Comparison of ENCODE assay signal across 8 cellular contexts in the genomic region with DNA sequence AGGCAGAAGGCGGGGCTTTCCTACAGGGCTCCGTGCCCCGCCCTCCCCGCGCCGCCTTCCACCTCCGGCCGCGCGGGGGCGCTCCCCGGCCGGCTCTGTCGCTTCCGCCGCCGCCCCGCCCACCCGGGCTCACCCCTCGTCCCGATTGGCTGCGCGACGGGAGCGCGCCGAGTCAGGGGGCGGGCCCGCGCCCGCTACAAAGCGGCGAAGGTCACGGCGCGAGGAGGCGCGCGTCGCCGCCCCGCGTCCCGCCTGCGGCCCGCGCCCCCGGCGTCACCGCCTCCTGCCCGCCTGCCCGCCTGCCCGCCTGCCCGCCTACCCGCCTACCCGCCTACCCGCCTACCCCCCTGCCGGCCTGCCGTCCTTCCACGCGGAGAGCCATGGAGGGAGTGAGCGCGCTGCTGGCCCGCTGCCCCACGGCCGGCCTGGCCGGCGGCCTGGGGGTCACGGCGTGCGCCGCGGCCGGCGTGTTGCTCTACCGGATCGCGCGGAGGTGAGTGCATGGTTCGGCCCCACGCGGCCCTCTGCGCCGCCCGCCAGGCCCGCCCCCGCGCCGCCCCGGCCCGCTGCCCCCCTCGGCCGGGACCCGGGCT. TPM values are rescaled to one million over a fixed set of nuclear protein-coding genes. Genes with fewer than 3 reads are reported as not detected.
DNase-seq lines count a peak whose midpoint lies in the region; ATAC-seq, FAIRE-seq and TF ChIP-seq lines count a peak whose summit lies in the region.

A gene with protein sequence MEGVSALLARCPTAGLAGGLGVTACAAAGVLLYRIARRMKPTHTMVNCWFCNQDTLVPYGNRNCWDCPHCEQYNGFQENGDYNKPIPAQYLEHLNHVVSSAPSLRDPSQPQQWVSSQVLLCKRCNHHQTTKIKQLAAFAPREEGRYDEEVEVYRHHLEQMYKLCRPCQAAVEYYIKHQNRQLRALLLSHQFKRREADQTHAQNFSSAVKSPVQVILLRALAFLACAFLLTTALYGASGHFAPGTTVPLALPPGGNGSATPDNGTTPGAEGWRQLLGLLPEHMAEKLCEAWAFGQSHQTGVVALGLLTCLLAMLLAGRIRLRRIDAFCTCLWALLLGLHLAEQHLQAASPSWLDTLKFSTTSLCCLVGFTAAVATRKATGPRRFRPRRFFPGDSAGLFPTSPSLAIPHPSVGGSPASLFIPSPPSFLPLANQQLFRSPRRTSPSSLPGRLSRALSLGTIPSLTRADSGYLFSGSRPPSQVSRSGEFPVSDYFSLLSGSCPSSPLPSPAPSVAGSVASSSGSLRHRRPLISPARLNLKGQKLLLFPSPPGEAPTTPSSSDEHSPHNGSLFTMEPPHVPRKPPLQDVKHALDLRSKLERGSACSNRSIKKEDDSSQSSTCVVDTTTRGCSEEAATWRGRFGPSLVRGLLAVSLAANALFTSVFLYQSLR (plus strand): TSS at position 361 of the 593 bp plus-strand sequence. CDS start 20 bp downstream, at position 381.

- peak; percentile 59 for DNase-seq in GM12864 (ENCODE audit: low read depth)
- peak; percentile 94 for DNase-seq in NCI-H1092 treated with DMSO at 0.1 percent for 48 hours (lab: John Stamatoyannopoulos, UW)
- DNase-seq in T-helper 1 cell, result peak; percentile 90 to 96 (median 92)
- peak; percentile 80 for DNase-seq in amniotic epithelial cell (ENCODE audit: low read depth)
- peak; percentile 96 for DNase-seq in left ventricle myocardium inferior
- peak; percentile 97 for DNase-seq in psoas muscle
- peak; percentile 99 for DNase-seq in urothelium cell line (ENCODE audit: low spot score)

- H3K27ac ChIP-seq in left ventricle myocardium inferior (replicated peaks) (peak within 1 kb of the TSS; percentile 83), psoas muscle (peak within 1 kb of the TSS; percentile 80)

- H3K9me3 ChIP-seq in left ventricle myocardium inferior (replicated peaks) (no peaks in the 10 kb centered on the region), psoas muscle (no peaks in the 10 kb centered on the region)

- intact Hi-C loops in left ventricle myocardium inferior (cut with micrococcal nuclease) (no loop called here), psoas muscle (cut with DNase I) (no loop called here)

- H3K4me3 ChIP-seq in GM12864 (ENCODE audit: low read depth, low read length) (peak within 1 kb of the TSS; percentile 94), left ventricle myocardium inferior (peak within 1 kb of the TSS; percentile 76), psoas muscle (peak within 1 kb of the TSS; percentile 87)

- WGBS in psoas muscle, 3 donors, result 0 to 1% (median 1%) methylated on average over 25 to 94 of the region's 94 CpGs

- peak; percentile 69 for TF ChIP-seq CTCF in GM12864 (IDR thresholded peaks at IDR 0.05; ENCODE audit: low read depth, low read length, missing control alignments)
- peak; percentile 95 for TF ChIP-seq CTCF in left ventricle myocardium inferior (IDR thresholded peaks at IDR 0.05; ENCODE audit: borderline replicate concordance)
- peak; percentile 91 for TF ChIP-seq CTCF in psoas muscle (IDR thresholded peaks at IDR 0.05)

- peak; percentile 79 for ATAC-seq in HG02623 (IDR thresholded peaks at IDR 0.05; ENCODE audit: unreplicated experiment)
- peak; percentile 78 to 94 (median 90) for ATAC-seq in psoas muscle

- peaks cover 50% of the 10 kb centered on the region for H3K4me1 ChIP-seq in left ventricle myocardium inferior
- peaks cover 47% of the 10 kb centered on the region for H3K4me1 ChIP-seq in psoas muscle

- H3K36me3 ChIP-seq in left ventricle myocardium inferior, result no peaks in the 10 kb centered on the region
- no peaks in the 10 kb centered on the region for H3K36me3 ChIP-seq in psoas muscle (ENCODE audit: insufficient read depth in 1 of 2, low read depth in 1 of 2)

- H3K27me3 ChIP-seq in left ventricle myocardium inferior (ENCODE audit: low read depth), result no peaks in the 10 kb centered on the region
- no peaks in the 10 kb centered on the region for H3K27me3 ChIP-seq in psoas muscle (ENCODE audit: insufficient read depth in 3 of 3, low read length in 2 of 3)

- peak; percentile 98 for FAIRE-seq in urothelium cell line (lab: Jason Lieb, UNC)

RNA-seq across cellular contexts. Expression of the gene that starts here (rescaled TPM):
- total RNA-seq in left ventricle myocardium inferior (21.1 TPM), psoas muscle (10 to 100 TPM; 15.7 to 37.3 (median 29.0) TPM)
- polyA plus RNA-seq in psoas muscle, result 10 to 100 TPM; 20.7 to 26.0 (median 23.2) TPM

Comparison
In these comparisons a context has a peak if more than half of its experiments do, and no peak if none do; other contexts are left out.
1. Peak in every context shown above with its lines: DNase-seq, ATAC-seq, H3K4me3 ChIP-seq and H3K27ac ChIP-seq.